In the genomic region with DNA sequence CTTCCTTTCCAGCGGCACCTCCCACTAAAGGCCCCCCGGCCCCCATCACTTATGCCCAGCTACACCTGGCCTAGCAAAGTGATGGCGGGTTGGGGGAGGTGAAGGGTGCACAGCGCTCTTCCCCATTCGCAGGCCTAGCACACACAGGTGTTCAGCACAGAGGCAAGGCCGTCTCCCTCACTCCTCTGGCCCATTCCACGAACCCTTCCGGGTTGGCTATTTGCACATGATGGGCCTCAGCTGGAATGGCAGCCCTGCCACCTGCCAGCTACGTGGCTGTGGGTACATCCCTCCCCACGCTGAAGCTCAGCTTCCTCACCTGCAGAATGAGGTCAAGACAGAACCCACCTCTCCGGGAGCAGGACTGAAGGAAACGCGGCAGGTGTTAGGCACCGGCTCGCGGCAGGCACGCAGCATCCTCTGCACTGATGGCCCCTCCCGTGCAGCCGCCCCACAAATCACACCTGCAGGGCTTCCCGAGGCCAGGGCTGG, we compare ENCODE assay signal across 11 cellular contexts. TPM values are rescaled to one million over a fixed set of nuclear protein-coding genes. Genes with fewer than 3 reads are reported as not detected.
A peak's percentile ranks its signal among the peaks of the same experiment; 100 is the strongest.
DNase-seq lines count a peak whose midpoint lies in the region; ATAC-seq and TF ChIP-seq lines count a peak whose summit lies in the region.
"Had no signal": no experiment of that assay in that cellular context is flagged by ENCODE, and none has a peak within 500 bp of the region (broad histone marks: within the 10 kb centered on the region; RNA-seq: fewer than 3 reads in every experiment).

No MANE protein-coding gene starts in this region.

- POLR2A ChIA-PET in activated CD4-positive, alpha-beta memory T cell treated with anti-CD3 and anti-CD28 coated beads, Interleukin-2, amount 10 ng/mL, durations not matched to agents 7 days and 5 days (lab: Charles Lee), result no interaction called here

- H3K9me3 ChIP-seq in BLaER1, result no peaks in the 10 kb centered on the region

- no peak overlapping the region for H3K27ac Mint-ChIP-seq in activated CD4-positive, alpha-beta memory T cell treated with anti-CD3 and anti-CD28 coated beads, Interleukin-2, amount 10 ng/mL, durations not matched to agents 7 days and 5 days
- H3K27ac Mint-ChIP-seq in nephron progenitor cell, result no peak overlapping the region
- H3K27ac Mint-ChIP-seq: activated CD4-positive, alpha-beta T cell treated with anti-CD3 and anti-CD28 coated beads for 36 hours had no signal

- H3K4me3 ChIP-seq in BLaER1, result peak overlapping the region; percentile 60

- H3K4me1 ChIP-seq in BLaER1, result peaks cover 91% of the 10 kb centered on the region

- peak overlapping the region; percentile 72 for H3K9ac ChIP-seq in BLaER1

- ATAC-seq in GM19023 (IDR thresholded peaks at IDR 0.05; ENCODE audit: unreplicated experiment), result peak; percentile 13
- peak; percentile 5 for ATAC-seq in HG03439 (IDR thresholded peaks at IDR 0.05; ENCODE audit: unreplicated experiment)

- peak overlapping the region; percentile 96 for H3K4me2 ChIP-seq in BLaER1

- no peaks in the 10 kb centered on the region for H3K27me3 ChIP-seq in BLaER1

- H3K4me1 Mint-ChIP-seq in activated CD4-positive, alpha-beta memory T cell treated with anti-CD3 and anti-CD28 coated beads, Interleukin-2, amount 10 ng/mL, durations not matched to agents 7 days and 5 days, result peaks cover 9% of the 10 kb centered on the region
- H3K4me1 Mint-ChIP-seq in nephron progenitor cell, result peaks cover 60% of the 10 kb centered on the region

- no peak overlapping the region for H3K4me3 Mint-ChIP-seq in activated CD4-positive, alpha-beta memory T cell treated with anti-CD3 and anti-CD28 coated beads, Interleukin-2, amount 10 ng/mL, durations not matched to agents 7 days and 5 days
- H3K4me3 Mint-ChIP-seq in nephron progenitor cell, result no peak overlapping the region
- H3K4me3 Mint-ChIP-seq: activated CD4-positive, alpha-beta T cell treated with anti-CD3 and anti-CD28 coated beads for 36 hours had no signal

- CTCF ChIA-PET in activated CD4-positive, alpha-beta memory T cell treated with anti-CD3 and anti-CD28 coated beads, Interleukin-2, amount 10 ng/mL, durations not matched to agents 7 days and 5 days (lab: Charles Lee), result no interaction called here

- H3K27ac ChIP-seq in BLaER1, result peak overlapping the region; percentile 92
- peak overlapping the region; percentile 18 for H3K27ac ChIP-seq in caudate nucleus (ENCODE audit: low read depth, low read length)
- H3K27ac ChIP-seq: epithelial cell of prostate had no signal

- DNase-seq in caudate nucleus (lab: John Stamatoyannopoulos, UW), result no peak
- DNase-seq in AML-193 (lab: John Stamatoyannopoulos, UW), result no peak
- DNase-seq in SHP77 (lab: John Stamatoyannopoulos, UW), result no peak
- no peak for DNase-seq in activated CD4-positive, alpha-beta memory T cell treated with anti-CD3 and anti-CD28 coated beads, Interleukin-2, amount 10 ng/mL, durations not matched to agents 7 days and 5 days
- DNase-seq in nephron progenitor cell, result no peak

- no peaks in the 10 kb centered on the region for H3K9me3 Mint-ChIP-seq in activated CD4-positive, alpha-beta memory T cell treated with anti-CD3 and anti-CD28 coated beads, Interleukin-2, amount 10 ng/mL, durations not matched to agents 7 days and 5 days
- no peaks in the 10 kb centered on the region for H3K9me3 Mint-ChIP-seq in nephron progenitor cell

- peaks cover 76% of the 10 kb centered on the region for H4K20me1 ChIP-seq in BLaER1

- H3K36me3 Mint-ChIP-seq in activated CD4-positive, alpha-beta memory T cell treated with anti-CD3 and anti-CD28 coated beads, Interleukin-2, amount 10 ng/mL, durations not matched to agents 7 days and 5 days (ENCODE audit: low read depth), result peaks cover 4% of the 10 kb centered on the region
- no peaks in the 10 kb centered on the region for H3K36me3 Mint-ChIP-seq in nephron progenitor cell (ENCODE audit: low read depth)

- peaks cover 20% of the 10 kb centered on the region for H3K36me3 ChIP-seq in BLaER1

- H3K27me3 Mint-ChIP-seq in activated CD4-positive, alpha-beta memory T cell treated with anti-CD3 and anti-CD28 coated beads, Interleukin-2, amount 10 ng/mL, durations not matched to agents 7 days and 5 days, result no peaks in the 10 kb centered on the region
- H3K27me3 Mint-ChIP-seq in nephron progenitor cell (ENCODE audit: low read depth, poor library complexity), result peaks cover 3% of the 10 kb centered on the region
- H3K27me3 Mint-ChIP-seq: activated CD4-positive, alpha-beta T cell treated with anti-CD3 and anti-CD28 coated beads for 36 hours had no signal

- TF ChIP-seq CTCF in nephron progenitor cell (IDR thresholded peaks at IDR 0.05), result no peak

RNA-seq across cellular contexts. Expression of a gene that starts 4.8 kb away (rescaled TPM):
- 10 to 100 TPM; 22.2 to 30.0 TPM for total RNA-seq in activated CD4-positive, alpha-beta memory T cell treated with anti-CD3 and anti-CD28 coated beads, Interleukin-2, amount 10 ng/mL, durations not matched to agents 7 days and 5 days

RNA-seq across cellular contexts. Expression of a gene that starts 48.9 kb away (rescaled TPM):
- not detected for total RNA-seq in activated CD4-positive, alpha-beta memory T cell treated with anti-CD3 and anti-CD28 coated beads, Interleukin-2, amount 10 ng/mL, durations not matched to agents 7 days and 5 days
- total RNA-seq: activated CD4-positive, alpha-beta T cell treated with anti-CD3 and anti-CD28 coated beads for 36 hours; posterior vena cava had no signal
